ENCODE assay signal across 18 cellular contexts in genomic region chr7:1893025-1893424, GRCh38.
"Had no signal": no experiment of that assay in that cellular context is flagged by ENCODE, and none has a peak within 500 bp of the region (broad histone marks: within the 10 kb centered on the region; RNA-seq: fewer than 3 reads in every experiment).

No MANE protein-coding gene starts in this region.

- H3K27ac ChIP-seq: esophagus muscularis mucosa, parathyroid adenoma, sigmoid colon, stomach, thoracic aorta, upper lobe of left lung had no signal

- H3K9ac ChIP-seq: parathyroid adenoma had no signal

- H3K27me3 Mint-ChIP-seq: activated CD4-positive, alpha-beta T cell treated with anti-CD3 and anti-CD28 coated beads for 36 hours; activated naive CD8-positive, alpha-beta T cell; dendritic cell treated with granulocyte-macrophage colony-stimulating factor and Interleukin-4, amounts not matched to agents 40 ng/mL and 50 ng/mL, for 4 days had no signal

- H3K4me3 Mint-ChIP-seq: activated CD4-positive, alpha-beta T cell treated with anti-CD3 and anti-CD28 coated beads for 36 hours; activated naive CD8-positive, alpha-beta T cell; activated T-helper 1 cell treated with anti-CD3 and anti-CD28 coated beads, Interleukin-12 subunit alpha, Interleukin-12 subunit beta, Interleukin-2, Interleukin-4 antibody, amounts not matched to agents 30 ng/mL and 10 ng/mL and 1 ng/mL, durations not matched to agents 14 hours and 24 hours and 36 hours; dendritic cell treated with granulocyte-macrophage colony-stimulating factor and Interleukin-4, amounts not matched to agents 40 ng/mL and 50 ng/mL, for 4 days; immature natural killer cell; mesothelial cell of epicardium; stimulated activated effector memory CD8-positive, alpha-beta T cell treated with anti-CD3 and anti-CD28 coated beads, Interleukin-12 subunit alpha, Interleukin-12 subunit beta, amount 100 ng/mL, for 72 hours; WTC11 had no signal

- H3K79me2 ChIP-seq: parathyroid adenoma had no signal

- H3K9me3 Mint-ChIP-seq: immature natural killer cell; mesothelial cell of epicardium; stimulated activated effector memory CD8-positive, alpha-beta T cell treated with anti-CD3 and anti-CD28 coated beads, Interleukin-12 subunit alpha, Interleukin-12 subunit beta, amount 100 ng/mL, for 72 hours had no signal

- H3K4me1 Mint-ChIP-seq: WTC11 had no signal

- H2AFZ ChIP-seq: parathyroid adenoma had no signal

- H3K27me3 ChIP-seq: esophagus muscularis mucosa, sigmoid colon, stomach, upper lobe of left lung had no signal

- ATAC-seq: activated CD4-positive, alpha-beta T cell treated with anti-CD3 and anti-CD28 coated beads for 36 hours; stimulated activated effector memory CD8-positive, alpha-beta T cell treated with anti-CD3 and anti-CD28 coated beads, Interleukin-12 subunit alpha, Interleukin-12 subunit beta, amount 100 ng/mL, for 72 hours; WTC11 had no signal

- DNase-seq: activated CD4-positive, alpha-beta T cell treated with anti-CD3 and anti-CD28 coated beads for 36 hours; activated CD4-positive, alpha-beta T cell treated with anti-CD3 and anti-CD28 coated beads, Interleukin-2, amount 50 U/mL, for 48 hours; activated gamma-delta T cell treated with Interleukin-2 at 50 U/mL for 16 hours; effector CD8-positive, alpha-beta T cell; immature natural killer cell; sigmoid colon; stimulated activated CD4-positive, alpha-beta T cell treated with anti-CD3 and anti-CD28 coated beads, Interleukin-4, amount 100 ng/mL, for 24 hours; stomach had no signal

- H3K4me1 ChIP-seq: parathyroid adenoma, sigmoid colon, stomach, upper lobe of left lung had no signal

- H3K4me3 ChIP-seq: esophagus muscularis mucosa, sigmoid colon, stomach, thoracic aorta, upper lobe of left lung had no signal

- H3K27ac Mint-ChIP-seq: activated CD4-positive, alpha-beta T cell treated with anti-CD3 and anti-CD28 coated beads for 36 hours; activated naive CD8-positive, alpha-beta T cell; activated T-helper 1 cell treated with anti-CD3 and anti-CD28 coated beads, Interleukin-12 subunit alpha, Interleukin-12 subunit beta, Interleukin-2, Interleukin-4 antibody, amounts not matched to agents 30 ng/mL and 10 ng/mL and 1 ng/mL, durations not matched to agents 14 hours and 24 hours and 36 hours; dendritic cell treated with granulocyte-macrophage colony-stimulating factor and Interleukin-4, amounts not matched to agents 40 ng/mL and 50 ng/mL, for 4 days; mesothelial cell of epicardium had no signal

- H3K9me3 ChIP-seq: esophagus muscularis mucosa, sigmoid colon, stomach, thoracic aorta, upper lobe of left lung had no signal
